Comparison of ENCODE assay signal across 22 cellular contexts in the genomic region with DNA sequence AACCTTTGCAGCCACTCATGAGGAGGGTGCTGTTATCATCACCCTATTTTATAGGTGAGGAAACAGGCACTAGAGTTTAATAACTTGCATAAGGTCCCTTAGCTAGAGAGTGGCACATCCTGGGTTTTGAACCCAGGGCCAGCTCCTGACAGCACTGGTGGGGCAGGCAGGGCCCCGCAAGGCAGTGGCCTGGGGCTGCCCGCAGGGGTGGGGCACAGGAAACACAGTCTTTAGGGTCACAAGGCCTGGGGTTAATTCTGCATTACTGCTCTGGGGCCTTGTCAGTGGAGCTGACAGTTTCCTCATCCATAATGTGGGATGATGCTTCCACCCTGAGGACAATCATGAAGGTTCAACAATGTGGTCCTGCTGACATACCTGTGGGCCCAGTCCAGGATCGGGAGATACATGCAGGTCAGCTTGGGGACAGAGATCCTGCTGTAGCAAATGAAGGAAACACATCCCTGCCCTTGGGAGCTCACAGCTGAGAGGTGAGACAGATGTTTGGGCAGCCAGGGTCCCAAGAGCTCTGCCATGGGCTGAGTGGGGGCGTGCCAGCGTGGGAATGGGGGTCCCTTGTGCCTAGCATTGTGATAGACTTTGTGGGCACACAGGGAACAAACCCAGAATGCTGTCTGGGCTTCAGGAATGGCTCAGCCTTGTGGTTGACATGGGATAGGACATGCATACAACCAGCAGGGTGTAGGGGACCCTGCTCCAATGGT. TPM values are rescaled to one million over a fixed set of nuclear protein-coding genes. Genes with fewer than 3 reads are reported as not detected.
DNase-seq lines count a peak whose midpoint lies in the region; ATAC-seq and TF ChIP-seq lines count a peak whose summit lies in the region.
"Had no signal": no experiment of that assay in that cellular context is flagged by ENCODE, and none has a peak within 500 bp of the region (broad histone marks: within the 10 kb centered on the region; RNA-seq: fewer than 3 reads in every experiment).

No MANE protein-coding gene starts in this region.

- TF ChIP-seq CTCF in DND-41 (IDR thresholded peaks at IDR 0.05; ENCODE audit: borderline replicate concordance, extremely low read depth, low read length, poor library complexity, severe bottlenecking) (peak; percentile 20), GM23338 (conservative IDR thresholded peaks at IDR 0.05; ENCODE audit: low read depth in 2 of 2) (no peak; a peak in 1 of 4 replicates), endodermal cell (conservative IDR thresholded peaks at IDR 0.05) (peak; percentile 47), nephron progenitor cell (IDR thresholded peaks at IDR 0.05) (no peak), uterus (IDR thresholded peaks at IDR 0.05) (no peak), tibial nerve (IDR thresholded peaks at IDR 0.05) (no peak)

- WGBS in endodermal cell (ENCODE audit: insufficient coverage in 1 of 2, insufficient read length in 1 of 2), 2 experiments: 92 to 96% methylated on average over 4 to 5 of the region's 5 CpGs
- WGBS in tibial nerve, 2 donors: 85 to 86% methylated on average over 5 of the region's 5 CpGs

- H3K27me3 Mint-ChIP-seq in GM23338 (ENCODE audit: insufficient read depth, low read depth, poor library complexity) (peaks cover 11% of the 10 kb centered on the region), endodermal cell (ENCODE audit: insufficient read depth) (no peaks in the 10 kb centered on the region), nephron progenitor cell (ENCODE audit: low read depth, poor library complexity) (peaks cover 14% of the 10 kb centered on the region)

- no peak overlapping the region for H3K4me3 Mint-ChIP-seq in GM23338
- H3K4me3 Mint-ChIP-seq in endodermal cell: no peak overlapping the region
- no peak overlapping the region for H3K4me3 Mint-ChIP-seq in nephron progenitor cell
- H3K4me3 Mint-ChIP-seq: CD14-positive monocyte had no signal

- H2AFZ ChIP-seq in DND-41 (ENCODE audit: low read depth, low read length): no peak overlapping the region
- H2AFZ ChIP-seq in GM23338: no peak overlapping the region
- H2AFZ ChIP-seq: GM23248 had no signal

- H3K79me2 ChIP-seq in DND-41 (ENCODE audit: insufficient read depth, low read length): no peaks in the 10 kb centered on the region
- H3K79me2 ChIP-seq in GM23338 (replicated peaks; ENCODE audit: insufficient read depth): no peaks in the 10 kb centered on the region

- H3K9me3 ChIP-seq in DND-41 (ENCODE audit: insufficient read depth, low read length, severe bottlenecking) (no peaks in the 10 kb centered on the region), endodermal cell (ENCODE audit: control insufficient read depth, low read length) (no peaks in the 10 kb centered on the region), uterus (no peaks in the 10 kb centered on the region), tibial nerve (no peaks in the 10 kb centered on the region)

- H3K4me1 Mint-ChIP-seq in GM23338 (peaks cover 32% of the 10 kb centered on the region), endodermal cell (peaks cover 7% of the 10 kb centered on the region), nephron progenitor cell (peaks cover 55% of the 10 kb centered on the region)
- H3K4me1 Mint-ChIP-seq: CD14-positive monocyte had no signal

- no peaks in the 10 kb centered on the region; the same call in 2 of the 3 replicates for H3K36me3 Mint-ChIP-seq in GM23338 (ENCODE audit: low read depth)
- H3K36me3 Mint-ChIP-seq in endodermal cell (ENCODE audit: low read depth): no peaks in the 10 kb centered on the region
- H3K36me3 Mint-ChIP-seq in nephron progenitor cell (ENCODE audit: low read depth): peaks cover 23% of the 10 kb centered on the region
- H3K36me3 Mint-ChIP-seq: CD14-positive monocyte had no signal

- H3K36me3 ChIP-seq in DND-41 (ENCODE audit: insufficient read depth, low read length) (no peaks in the 10 kb centered on the region), GM23338 (ENCODE audit: insufficient read depth) (no peaks in the 10 kb centered on the region), endodermal cell (ENCODE audit: control insufficient read depth, insufficient read depth, low read length) (no peaks in the 10 kb centered on the region), uterus (no peaks in the 10 kb centered on the region), tibial nerve (no peaks in the 10 kb centered on the region)

- H3K4me3 ChIP-seq in DND-41 (ENCODE audit: low read depth in 1 of 2, low read length in 2 of 2): no peak overlapping the region
- H3K4me3 ChIP-seq in GM23338: no peak overlapping the region
- no peak overlapping the region for H3K4me3 ChIP-seq in endodermal cell (ENCODE audit: low read length)
- no peak overlapping the region for H3K4me3 ChIP-seq in uterus
- no peak overlapping the region for H3K4me3 ChIP-seq in tibial nerve
- H3K4me3 ChIP-seq: GM23248 had no signal

- H4K20me1 ChIP-seq in DND-41 (ENCODE audit: insufficient read depth, low read length): peaks cover 2% of the 10 kb centered on the region; the same call in 1 of the 2 replicates
- H4K20me1 ChIP-seq in GM23338 (replicated peaks; ENCODE audit: insufficient read depth): no peaks in the 10 kb centered on the region

- H3K27ac Mint-ChIP-seq in GM23338 (no peak overlapping the region), endodermal cell (no peak overlapping the region), nephron progenitor cell (peak overlapping the region; percentile 77)
- H3K27ac Mint-ChIP-seq: CD14-positive monocyte had no signal

- H3K27me3 ChIP-seq in DND-41 (ENCODE audit: insufficient read depth, low read length, poor library complexity) (no peaks in the 10 kb centered on the region), GM23338 (ENCODE audit: insufficient read depth) (no peaks in the 10 kb centered on the region), endodermal cell (ENCODE audit: control insufficient read depth, insufficient read depth, low read length, poor library complexity, severe bottlenecking) (no peaks in the 10 kb centered on the region), uterus (no peaks in the 10 kb centered on the region), tibial nerve (no peaks in the 10 kb centered on the region)

- no peaks in the 10 kb centered on the region for H3F3A ChIP-seq in GM23338 (replicated peaks; ENCODE audit: low read depth)

- DNase-seq in DND-41: no peak
- no peak for DNase-seq in GM23338 (ENCODE audit: low spot score)
- DNase-seq in endodermal cell: no peak
- no peak for DNase-seq in nephron progenitor cell
- DNase-seq in uterus: no peak
- no peak for DNase-seq in tibial nerve (ENCODE audit: low spot score in 2 of 2)
- DNase-seq: ACHN, AML-193, GF-D8, GM23248, MV-4-11, NCI-H187 treated with DMSO at 0.1 percent for 48 hours, NCI-H2227 treated with DMSO at 0.1 percent for 48 hours, NCI-H524, NCI-H82, OCI-M1, SIG-M5 had no signal

- no peak overlapping the region for H3K4me2 ChIP-seq in DND-41 (ENCODE audit: insufficient read depth, low read length)
- no peak overlapping the region for H3K4me2 ChIP-seq in GM23338
- H3K4me2 ChIP-seq: KMS-11 had no signal

- H3K4me1 ChIP-seq in DND-41 (ENCODE audit: insufficient read depth, low read length) (no peaks in the 10 kb centered on the region), GM23338 (ENCODE audit: insufficient read depth) (peaks cover 10% of the 10 kb centered on the region), endodermal cell (ENCODE audit: control insufficient read depth, insufficient read depth, low read length) (no peaks in the 10 kb centered on the region), uterus (no peaks in the 10 kb centered on the region), tibial nerve (no peaks in the 10 kb centered on the region)

- ATAC-seq in DND-41 (ENCODE audit: insufficient read depth, low read depth) (no peak), GM23338 (peak; percentile 12; the same call in 2 of the 3 replicates), HG03045 (IDR thresholded peaks at IDR 0.05; ENCODE audit: unreplicated experiment) (no peak), HG02973 (IDR thresholded peaks at IDR 0.05; ENCODE audit: unreplicated experiment) (no peak)

- H3K9ac ChIP-seq in DND-41 (ENCODE audit: low read depth, low read length): no peak overlapping the region
- H3K9ac ChIP-seq in endodermal cell (ENCODE audit: extremely low read depth, low read length, poor library complexity, severe bottlenecking): no peak overlapping the region
- H3K9ac ChIP-seq: GM23248, KMS-11 had no signal

- TF ChIP-seq EP300 in tibial nerve (IDR thresholded peaks at IDR 0.05): no peak

- TF ChIP-seq POLR2A in uterus (IDR thresholded peaks at IDR 0.05) (no peak), tibial nerve (IDR thresholded peaks at IDR 0.05) (no peak)

- H3K27ac ChIP-seq in DND-41 (ENCODE audit: low read length): no peak overlapping the region
- H3K27ac ChIP-seq in GM23338 (ENCODE audit: low read depth): no peak overlapping the region
- no peak overlapping the region for H3K27ac ChIP-seq in endodermal cell (ENCODE audit: low read depth, low read length)
- H3K27ac ChIP-seq in uterus: no peak overlapping the region
- no peak overlapping the region for H3K27ac ChIP-seq in tibial nerve
- H3K27ac ChIP-seq: GM23248, KMS-11 had no signal

- intact Hi-C loops in uterus (cut with DNase I; ENCODE audit: low total_unique reads): no loop called here

- H3K9me3 Mint-ChIP-seq in GM23338 (no peaks in the 10 kb centered on the region), endodermal cell (no peaks in the 10 kb centered on the region), nephron progenitor cell (no peaks in the 10 kb centered on the region)

- H3K9me2 ChIP-seq in GM23338 (ENCODE audit: insufficient read depth): no peaks in the 10 kb centered on the region

TF ChIP-seq in GM23338, 12 proteins besides CTCF, POLR2A, EP300 and RAD21 (continues in another document):
- TF ChIP-seq NANOG (IDR thresholded peaks at IDR 0.05; ENCODE audit: borderline replicate concordance) (no peak), CREB1 (CRISPR knock-in tag; IDR thresholded peaks at IDR 0.05; ENCODE audit: low read depth) (no peak), EZH2 (IDR thresholded peaks at IDR 0.05; ENCODE audit: low read depth, unreplicated experiment) (no peak)

RNA-seq across cellular contexts. Expression of gene FGF18, which starts 14.7 kb away (rescaled TPM):
- 0.56 TPM in 1 of 2 replicates, not detected in the other for total RNA-seq in GM23338 (2014; rRNA removed; shearing (Covaris generic))
- 0.75 and 0.86 TPM in 2 replicates for polyA plus RNA-seq in GM23338 (2016; fragmentation: Nextera tagmentation; extraction: Ambion mirVana)
- total RNA-seq in endodermal cell (under 1 TPM; 0.44 to 0.57 TPM), uterus (1 to 10 TPM in 2 of 4 donors, not detected in 2; 1.4 to 3.0 TPM), tibial nerve (1 to 10 TPM; 2.4 to 6.9 (median 6.4) TPM)
- polyA plus RNA-seq in endodermal cell (2013, experiment 1 of 2): 3.8 TPM
- polyA plus RNA-seq in endodermal cell (2013, experiment 2 of 2): 3.6 TPM
- total RNA-seq: GM23248, RPMI7951 had no signal
- polyA plus RNA-seq: CD14-positive monocyte had no signal

RNA-seq across cellular contexts. Expression of gene NPM1, which starts 46.5 kb away (rescaled TPM):
- total RNA-seq in GM23338 (2014; rRNA removed; shearing (Covaris generic)): 2,727 and 5,242 TPM in 2 replicates
- 3,739 and 3,980 TPM in 2 replicates for polyA plus RNA-seq in GM23338 (2016; fragmentation: Nextera tagmentation; extraction: Ambion mirVana)
- 1,000 to 10,000 TPM; 1,997 to 2,127 TPM for total RNA-seq in endodermal cell
- 2,680 TPM for polyA plus RNA-seq in endodermal cell (2013, experiment 1 of 2)
- 2,415 TPM for polyA plus RNA-seq in endodermal cell (2013, experiment 2 of 2)
- total RNA-seq in uterus: over 10,000 TPM in 1 of 4 donors, 1,000 to 10,000 TPM in 3; 1,265 to 21,851 (median 1,493) TPM
- total RNA-seq in tibial nerve: 100 to 1,000 TPM; 422 to 496 (median 444) TPM

Comparison
In these comparisons a context has a peak if more than half of its experiments do, and no peak if none do; other contexts are left out.
1. CTCF ChIP-seq: peak in DND-41 (single experiment) and endodermal cell (single experiment); none in GM23338 (0 of 2), nephron progenitor cell (single experiment), uterus (0 of 4) and tibial nerve (0 of 5).